Comparison of ENCODE assay signal across 22 cellular contexts in the genomic region with DNA sequence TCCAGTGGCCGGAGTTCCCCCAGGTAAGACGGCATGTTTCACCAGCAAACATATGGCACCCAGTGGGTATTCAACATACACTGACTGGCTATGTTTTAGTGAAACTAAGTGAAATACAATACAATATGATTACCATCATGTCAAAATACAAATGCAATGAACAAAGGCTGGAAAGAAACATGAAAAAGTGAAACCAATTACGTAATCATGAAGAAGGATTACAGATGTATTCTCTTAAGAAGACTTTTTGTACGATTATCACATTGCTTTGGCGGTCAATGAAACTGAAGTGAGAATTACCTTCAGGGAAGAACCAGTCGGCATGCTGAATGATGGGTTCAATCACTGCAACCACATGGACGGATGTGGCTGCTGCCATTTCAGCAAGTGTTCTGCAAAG.
"Had no signal": no experiment of that assay in that cellular context is flagged by ENCODE, and none has a peak within 500 bp of the region (broad histone marks: within the 10 kb centered on the region; RNA-seq: fewer than 3 reads in every experiment).

No MANE protein-coding gene starts in this region.

- H2AFZ ChIP-seq: hepatocyte, parathyroid adenoma had no signal

- H3K36me3 ChIP-seq: prostate gland had no signal

- H3K9me3 ChIP-seq: prostate gland, spleen, stomach, thoracic aorta, transverse colon had no signal

- H3K4me3 ChIP-seq: coronary artery, hepatocyte, lung, prostate gland, spleen, stomach, thoracic aorta, transverse colon had no signal

- DNase-seq: effector CD4-positive, alpha-beta T cell; foreskin keratinocyte; left colon; left ventricle myocardium superior; mesenchymal stem cell; midbrain; spleen; stimulated activated CD4-positive, alpha-beta T cell treated with anti-CD3 and anti-CD28 coated beads, Interleukin-15, amount 100 ng/mL, for 24 hours; stimulated activated CD4-positive, alpha-beta T cell treated with anti-CD3 and anti-CD28 coated beads, Interleukin-2, amount 100 ng/mL, for 24 hours; stimulated activated naive CD4-positive, alpha-beta T cell; stomach; substantia nigra; transverse colon had no signal

- H3K4me1 ChIP-seq: foreskin keratinocyte, parathyroid adenoma, prostate gland, spleen, stomach, transverse colon had no signal

- H3K27ac Mint-ChIP-seq: nephron had no signal

- H3K27me3 ChIP-seq: foreskin keratinocyte, hepatocyte, spleen, stomach, transverse colon had no signal

- H3K9ac ChIP-seq: parathyroid adenoma had no signal

- H3K4me1 Mint-ChIP-seq: nephron had no signal

- H3K79me2 ChIP-seq: hepatocyte, parathyroid adenoma had no signal

- H3K9me3 Mint-ChIP-seq: nephron had no signal

- H3K4me2 ChIP-seq: hepatocyte had no signal

- H3K4me3 Mint-ChIP-seq: nephron had no signal

- ATAC-seq: esophagus mucosa, foreskin keratinocyte, left colon, left ventricle myocardium superior, sciatic nerve had no signal

- H3K27ac ChIP-seq: coronary artery, foreskin keratinocyte, hepatocyte, parathyroid adenoma, prostate gland, spleen, stomach, thoracic aorta, transverse colon had no signal
